In the genomic region with DNA sequence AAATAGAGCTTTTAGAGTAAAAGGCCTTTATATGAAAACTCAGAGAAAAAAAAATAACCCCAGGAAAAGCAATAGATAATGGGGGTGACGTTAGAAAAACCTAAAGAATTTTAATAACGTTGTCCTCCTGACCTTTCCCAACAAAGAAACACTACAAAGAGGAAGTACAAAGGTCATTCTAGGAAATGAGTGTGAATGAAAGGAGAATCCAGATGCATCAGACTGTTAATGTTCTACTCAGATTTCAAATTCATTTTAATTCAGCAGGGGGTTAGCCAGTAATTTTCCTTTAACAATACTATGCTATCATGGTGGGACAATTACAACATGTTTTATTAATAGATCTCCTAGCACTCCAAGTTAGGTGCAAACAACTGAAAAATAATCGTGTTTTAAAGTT, we compare ENCODE assay signal across 17 cellular contexts.
DNase-seq lines count a peak whose midpoint lies in the region; ATAC-seq, FAIRE-seq and TF ChIP-seq lines count a peak whose summit lies in the region.
"Had no signal": no experiment of that assay in that cellular context is flagged by ENCODE, and none has a peak within 500 bp of the region (broad histone marks: within the 10 kb centered on the region; RNA-seq: fewer than 3 reads in every experiment).

No MANE protein-coding gene starts in this region.

- no peaks in the 10 kb centered on the region for H3K27me3 Mint-ChIP-seq in neural crest cell (ENCODE audit: low read depth)

- H3K4me1 Mint-ChIP-seq in neural crest cell, result peaks cover 31% of the 10 kb centered on the region
- H3K4me1 Mint-ChIP-seq: naive B cell had no signal

- DNase-seq in NCI-H1417 (lab: John Stamatoyannopoulos, UW) (peak in 2 of 3 experiments; percentile 1 to 68), NCI-H1417 treated with DMSO at 0.1 percent for 48 hours (lab: John Stamatoyannopoulos, UW) (no peak), NCI-H146 treated with DMSO at 0.1 percent for 48 hours (lab: John Stamatoyannopoulos, UW; ENCODE audit: unreplicated experiment) (peak; percentile 97), neural crest cell (ENCODE audit: low read depth, low spot score) (no peak), NCI-H1930 (lab: John Stamatoyannopoulos, UW) (no peak)
- no peak for DNase-seq in stimulated activated naive CD4-positive, alpha-beta T cell treated with Interleukin-2 at 50 U/mL for 16 hours (lab: John Stamatoyannopoulos, UW)
- DNase-seq: activated CD4-positive, alpha-beta T cell treated with anti-CD3 and anti-CD28 coated beads, Interleukin-2, amount 50 U/mL, for 1 hour; activated T-cell treated with anti-CD3 and anti-CD28 coated beads, Interleukin-2, amount 50 U/mL, for 72 hours; CD4-positive, CD25-positive, alpha-beta regulatory T cell; central memory CD4-positive, alpha-beta T cell; heart right ventricle; naive B cell; NCI-H187 treated with DMSO at 0.1 percent for 48 hours; SJCRH30 had no signal

- FAIRE-seq in endometrium (lab: Jason Lieb, UNC), result peak; percentile 68

- peaks cover 11% of the 10 kb centered on the region for H3K9me3 Mint-ChIP-seq in neural crest cell

- H3K36me3 Mint-ChIP-seq in neural crest cell (ENCODE audit: low read depth), result peaks cover 18% of the 10 kb centered on the region
- H3K36me3 Mint-ChIP-seq: CD4-positive, CD25-positive, alpha-beta regulatory T cell; naive B cell had no signal

- peak overlapping the region; percentile 48 for H3K4me3 Mint-ChIP-seq in neural crest cell
- H3K4me3 Mint-ChIP-seq: CD4-positive, CD25-positive, alpha-beta regulatory T cell had no signal

- ATAC-seq in HG03457 (IDR thresholded peaks at IDR 0.05; ENCODE audit: unreplicated experiment), result no peak
- ATAC-seq: heart right ventricle, left lobe of liver had no signal

- H3K27ac Mint-ChIP-seq in neural crest cell (ENCODE audit: unreplicated experiment), result peak overlapping the region; percentile 79
- H3K27ac Mint-ChIP-seq: CD4-positive, CD25-positive, alpha-beta regulatory T cell; naive B cell had no signal

- TF ChIP-seq CTCF in neural crest cell (conservative IDR thresholded peaks at IDR 0.05), result no peak

Comparison
In these comparisons a context has a peak if more than half of its experiments do, and no peak if none do; other contexts are left out.
1. DNase-seq: peak in NCI-H1417 (2 of 3) and NCI-H146 treated with DMSO at 0.1 percent for 48 hours (single experiment); none in NCI-H1417 treated with DMSO at 0.1 percent for 48 hours (single experiment), neural crest cell (single experiment), NCI-H1930 (0 of 2) and stimulated activated naive CD4-positive, alpha-beta T cell treated with Interleukin-2 at 50 U/mL for 16 hours (single experiment).